Comparison of ENCODE assay signal across 17 cellular contexts in the genomic region with DNA sequence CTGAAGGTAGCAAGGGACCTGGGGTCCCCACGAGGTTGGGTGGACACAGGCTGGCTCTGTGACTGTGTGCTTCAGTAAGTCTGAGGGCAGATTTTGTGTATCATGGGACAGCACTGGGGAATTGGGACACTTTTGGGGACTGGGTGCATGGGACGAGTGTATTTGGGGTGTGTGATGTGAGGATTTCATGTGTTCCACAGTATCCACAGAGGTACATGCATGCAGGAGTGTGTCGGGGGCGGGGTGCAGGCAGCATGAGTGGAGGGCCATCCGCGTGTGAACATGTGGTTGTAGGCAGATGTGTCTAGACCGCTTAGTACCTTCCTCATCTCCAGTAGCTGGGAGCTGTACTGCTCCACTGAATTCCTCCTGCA. TPM values are rescaled to one million over a fixed set of nuclear protein-coding genes. Genes with fewer than 3 reads are reported as not detected.
DNase-seq lines count a peak whose midpoint lies in the region; ATAC-seq and TF ChIP-seq lines count a peak whose summit lies in the region.
"Had no signal": no experiment of that assay in that cellular context is flagged by ENCODE, and none has a peak within 500 bp of the region (broad histone marks: within the 10 kb centered on the region; RNA-seq: fewer than 3 reads in every experiment).

No MANE protein-coding gene starts in this region.

- no peak for TF ChIP-seq POLR2A in transverse colon (IDR thresholded peaks at IDR 0.05)

- H3K9ac ChIP-seq in MM.1S (ENCODE audit: low read length) = no peak overlapping the region
- H3K9ac ChIP-seq: parathyroid adenoma had no signal

- 59% methylated on average over 7 of the region's 7 CpGs; no CpG with 5 or more reads in 1 of the 2 donors for WGBS in transverse colon (ENCODE audit: low coverage in 1 of 2), 2 donors

- ATAC-seq in activated T-cell treated with anti-CD3 and anti-CD28 coated beads, Interleukin-2, amount 50 U/mL, for 72 hours (replicated peaks in 1 of 2) = no peak

- no peak for TF ChIP-seq EP300 in transverse colon (IDR thresholded peaks at IDR 0.05; ENCODE audit: low read depth)

- no peak overlapping the region for H3K4me3 ChIP-seq in MM.1S (ENCODE audit: low read length)
- no peak overlapping the region for H3K4me3 ChIP-seq in transverse colon

- peak overlapping the region; percentile 98 for H3K4me2 ChIP-seq in MM.1S (ENCODE audit: low read depth, low read length)

- H3K36me3 ChIP-seq in MM.1S (replicated peaks; ENCODE audit: insufficient read depth, low read length) (no peaks in the 10 kb centered on the region), transverse colon (no peaks in the 10 kb centered on the region)
- H3K36me3 ChIP-seq: esophagus squamous epithelium, SJSA1, upper lobe of left lung had no signal

- no peaks in the 10 kb centered on the region for H4K20me1 ChIP-seq in MM.1S (ENCODE audit: insufficient read depth, low read length)

- H3K27me3 ChIP-seq in MM.1S (replicated peaks; ENCODE audit: insufficient read depth, low read length) = peaks cover 91% of the 10 kb centered on the region
- H3K27me3 ChIP-seq in transverse colon = peaks cover 98% of the 10 kb centered on the region

- peak overlapping the region; percentile 15 to 57 for H3K4me3 Mint-ChIP-seq in activated T-cell treated with anti-CD3 and anti-CD28 coated beads, Interleukin-2, amount 50 U/mL, for 72 hours
- peak overlapping the region; percentile 29 for H3K4me3 Mint-ChIP-seq in endothelial cell (ENCODE audit: unreplicated experiment)
- peak overlapping the region; percentile 44 for H3K4me3 Mint-ChIP-seq in progenitor cell of endocrine pancreas (ENCODE audit: low read depth)
- H3K4me3 Mint-ChIP-seq: activated CD4-positive, alpha-beta memory T cell treated with anti-CD3 and anti-CD28 coated beads, Interleukin-2, amount 10 ng/mL, durations not matched to agents 7 days and 5 days had no signal

- no peaks in the 10 kb centered on the region for H3K79me2 ChIP-seq in MM.1S (ENCODE audit: low read length)
- H3K79me2 ChIP-seq: parathyroid adenoma had no signal

- intact Hi-C loops in transverse colon (cut with DNase I; ENCODE audit: low total_unique reads) = loop anchor here (5.0 kb wide), 2 partner anchors 114 to 134 kb away; no protein-coding TSS in a partner anchor

- H3K27me3 Mint-ChIP-seq in activated T-cell treated with anti-CD3 and anti-CD28 coated beads, Interleukin-2, amount 50 U/mL, for 72 hours (ENCODE audit: low read depth) = peaks cover 77% of the 10 kb centered on the region
- H3K27me3 Mint-ChIP-seq in endothelial cell (ENCODE audit: unreplicated experiment) = peaks cover 40% of the 10 kb centered on the region
- H3K27me3 Mint-ChIP-seq in progenitor cell of endocrine pancreas = peaks cover 71% of the 10 kb centered on the region

- no peak for TF ChIP-seq CTCF in MM.1S (IDR thresholded peaks at IDR 0.05; ENCODE audit: low read length)
- no peak for TF ChIP-seq CTCF in endothelial cell (IDR thresholded peaks at IDR 0.05; ENCODE audit: unreplicated experiment)
- no peak for TF ChIP-seq CTCF in progenitor cell of endocrine pancreas (IDR thresholded peaks at IDR 0.05; ENCODE audit: unreplicated experiment)
- no peak for TF ChIP-seq CTCF in transverse colon (IDR thresholded peaks at IDR 0.05)

- H3K9me3 ChIP-seq in MM.1S (replicated peaks; ENCODE audit: insufficient read depth, low read length) (no peaks in the 10 kb centered on the region), transverse colon (no peaks in the 10 kb centered on the region)
- H3K9me3 ChIP-seq: esophagus squamous epithelium, SJSA1, upper lobe of left lung had no signal

- no peak overlapping the region for H2AFZ ChIP-seq in MM.1S (ENCODE audit: low read length)

- peaks cover 5 to 8% of the 10 kb centered on the region in 2 donors for H3K36me3 Mint-ChIP-seq in activated T-cell treated with anti-CD3 and anti-CD28 coated beads, Interleukin-2, amount 50 U/mL, for 72 hours (ENCODE audit: insufficient read depth in 2 of 2)
- H3K36me3 Mint-ChIP-seq in endothelial cell (ENCODE audit: low read depth, unreplicated experiment) (peaks cover 3% of the 10 kb centered on the region), progenitor cell of endocrine pancreas (ENCODE audit: insufficient read depth) (no peaks in the 10 kb centered on the region)
- H3K36me3 Mint-ChIP-seq: stimulated activated memory B cell treated with anti-CD40 and anti-IgM and Interleukin-4, amounts not matched to agents 10 μg/mL and 1 μg/mL and 100 μg/mL, for 72 hours had no signal

- DNase-seq in activated T-cell treated with anti-CD3 and anti-CD28 coated beads, Interleukin-2, amount 50 U/mL, for 72 hours = no peak
- no peak for DNase-seq in activated T-cell treated with anti-CD3 and anti-CD28 coated beads, Interleukin-2, amount 50 U/mL, for 1 hour
- DNase-seq in MM.1S = no peak
- no peak for DNase-seq in endothelial cell (ENCODE audit: low spot score)
- DNase-seq in progenitor cell of endocrine pancreas (ENCODE audit: low spot score, unreplicated experiment) = no peak
- no peak for DNase-seq in 8988T
- DNase-seq in NCI-H1436 (lab: John Stamatoyannopoulos, UW) = no peak
- no peak for DNase-seq in transverse colon
- DNase-seq: esophagus squamous epithelium, GF-D8, NCI-H1048 had no signal

- in situ Hi-C loops in transverse colon (cut with MboI; ENCODE audit: low pct_ligation_motif_present in 1 of 4, low pct_unique_long_range_greater_than_20kb in 1 of 4, low sequenced_read_pairs in 3 of 4) = loop anchor here in 2 of 4 donors (10.0 to 25.0 kb wide), 2 partner anchors 131 to 434 kb away; no protein-coding TSS in a partner anchor

- H3K4me1 ChIP-seq in MM.1S (ENCODE audit: low read length) = no peaks in the 10 kb centered on the region
- H3K4me1 ChIP-seq in transverse colon = peaks cover 18 to 32% (median 28%) of the 10 kb centered on the region in 4 donors
- H3K4me1 ChIP-seq: parathyroid adenoma had no signal

- H3K9me3 Mint-ChIP-seq in activated T-cell treated with anti-CD3 and anti-CD28 coated beads, Interleukin-2, amount 50 U/mL, for 72 hours = no peaks in the 10 kb centered on the region
- H3K9me3 Mint-ChIP-seq in endothelial cell (ENCODE audit: unreplicated experiment) (no peaks in the 10 kb centered on the region), progenitor cell of endocrine pancreas (ENCODE audit: low read depth) (no peaks in the 10 kb centered on the region)
- H3K9me3 Mint-ChIP-seq: activated CD4-positive, alpha-beta memory T cell treated with anti-CD3 and anti-CD28 coated beads, Interleukin-2, amount 10 ng/mL, durations not matched to agents 7 days and 5 days; stimulated activated memory B cell treated with anti-CD40 and anti-IgM and Interleukin-4, amounts not matched to agents 10 μg/mL and 1 μg/mL and 100 μg/mL, for 72 hours had no signal

- H3K4me1 Mint-ChIP-seq in activated T-cell treated with anti-CD3 and anti-CD28 coated beads, Interleukin-2, amount 50 U/mL, for 72 hours (ENCODE audit: low read depth) = peaks cover 34% of the 10 kb centered on the region
- peaks cover 11% of the 10 kb centered on the region for H3K4me1 Mint-ChIP-seq in endothelial cell (ENCODE audit: unreplicated experiment)
- H3K4me1 Mint-ChIP-seq in progenitor cell of endocrine pancreas (ENCODE audit: low read depth) = peaks cover 17% of the 10 kb centered on the region

- H3K9me2 ChIP-seq in MM.1S (replicated peaks; ENCODE audit: insufficient read depth, low read length) = no peaks in the 10 kb centered on the region

- H3F3A ChIP-seq in MM.1S (ENCODE audit: insufficient read depth, low read length) = no peaks in the 10 kb centered on the region; the same call in 1 of the 2 replicates

- H3K27ac ChIP-seq in MM.1S (ENCODE audit: low read length) (no peak overlapping the region), transverse colon (no peak overlapping the region)
- H3K27ac ChIP-seq: parathyroid adenoma, SJSA1, upper lobe of left lung had no signal

- no peak overlapping the region for H3K27ac Mint-ChIP-seq in activated T-cell treated with anti-CD3 and anti-CD28 coated beads, Interleukin-2, amount 50 U/mL, for 72 hours
- H3K27ac Mint-ChIP-seq in endothelial cell (ENCODE audit: unreplicated experiment) = no peak overlapping the region
- H3K27ac Mint-ChIP-seq in progenitor cell of endocrine pancreas = peak overlapping the region; percentile 1
- H3K27ac Mint-ChIP-seq: activated CD4-positive, alpha-beta memory T cell treated with anti-CD3 and anti-CD28 coated beads, Interleukin-2, amount 10 ng/mL, durations not matched to agents 7 days and 5 days; stimulated activated memory B cell treated with anti-CD40 and anti-IgM and Interleukin-4, amounts not matched to agents 10 μg/mL and 1 μg/mL and 100 μg/mL, for 72 hours had no signal

RNA-seq across cellular contexts. Expression of a gene that starts 1.1 kb away (rescaled TPM):
- total RNA-seq in activated T-cell treated with anti-CD3 and anti-CD28 coated beads, Interleukin-2, amount 50 U/mL, for 72 hours = under 1 TPM in 1 of 2 donors, not detected in 1; 0.12 TPM
- 0.13 TPM for total RNA-seq in endothelial cell (ENCODE audit: unreplicated experiment)
- total RNA-seq in progenitor cell of endocrine pancreas = 1.5 and 1.8 TPM in 2 replicates
- not detected for total RNA-seq in transverse colon
- total RNA-seq: activated CD4-positive, alpha-beta memory T cell treated with anti-CD3 and anti-CD28 coated beads, Interleukin-2, amount 10 ng/mL, durations not matched to agents 7 days and 5 days; dermis blood vessel endothelial cell; SJSA1 had no signal

RNA-seq across cellular contexts. Expression of a gene that starts 27.1 kb away (rescaled TPM):
- total RNA-seq in activated T-cell treated with anti-CD3 and anti-CD28 coated beads, Interleukin-2, amount 50 U/mL, for 72 hours = 1 to 10 TPM; 1.9 to 3.0 TPM
- 0.36 TPM for total RNA-seq in endothelial cell (ENCODE audit: unreplicated experiment)
- total RNA-seq in progenitor cell of endocrine pancreas = 1.9 and 2.4 TPM in 2 replicates
- not detected for total RNA-seq in transverse colon
- total RNA-seq: dermis blood vessel endothelial cell, SJSA1 had no signal

RNA-seq across cellular contexts. Expression of a gene that starts 59.8 kb away (rescaled TPM):
- 10 to 100 TPM; 16.6 to 16.9 TPM for total RNA-seq in activated T-cell treated with anti-CD3 and anti-CD28 coated beads, Interleukin-2, amount 50 U/mL, for 72 hours
- total RNA-seq in endothelial cell (ENCODE audit: unreplicated experiment) = 5.0 TPM
- total RNA-seq in progenitor cell of endocrine pancreas = 17.6 and 19.5 TPM in 2 replicates
- 100 to 1,000 TPM; 147 to 294 (median 171) TPM for total RNA-seq in transverse colon
